In the genomic region with DNA sequence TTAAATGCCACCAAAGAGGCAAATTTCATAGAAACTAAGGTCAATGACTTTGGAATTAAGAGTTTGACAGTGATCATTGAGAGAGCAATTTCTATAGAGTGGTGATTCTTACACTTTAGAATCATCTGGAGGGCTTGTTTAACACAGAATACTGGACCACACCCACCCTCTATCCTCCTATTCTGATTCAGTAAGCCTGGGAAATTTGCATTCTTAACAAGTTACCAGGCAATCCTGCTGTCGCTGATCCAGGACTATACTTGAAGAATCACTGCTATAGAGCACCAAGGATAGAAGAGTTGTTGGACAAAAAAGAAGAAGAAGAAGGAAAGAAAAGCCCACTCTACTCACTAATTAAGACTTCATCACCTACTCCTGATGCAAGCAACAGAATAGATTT, we compare ENCODE assay signal across 26 cellular contexts. TPM values are rescaled to one million over a fixed set of nuclear protein-coding genes. Genes with fewer than 3 reads are reported as not detected.
"Had no signal": no experiment of that assay in that cellular context is flagged by ENCODE, and none has a peak within 500 bp of the region (broad histone marks: within the 10 kb centered on the region; RNA-seq: fewer than 3 reads in every experiment).

No MANE protein-coding gene starts in this region.

- H3K9me3 ChIP-seq: MG63, SJSA1 had no signal

- H3K27ac ChIP-seq: brain microvascular endothelial cell, SJSA1 had no signal

- H3K4me3 ChIP-seq: MG63, SJSA1 had no signal

- ATAC-seq: activated T-cell treated with anti-CD3 and anti-CD28 coated beads, Interleukin-2, amount 50 U/mL, for 4 hours; SK-N-SH treated with all-trans-retinoic acid at 6 μM for 48 hours had no signal

- H3K36me3 ChIP-seq: brain microvascular endothelial cell, MG63, SJSA1 had no signal

- DNase-seq: activated B cell treated with CpG ODN at 0.5 μM for 24 hours; activated CD4-positive, alpha-beta memory T cell treated with anti-CD3 and anti-CD28 coated beads for 36 hours; activated CD4-positive, alpha-beta T cell treated with anti-CD3 and anti-CD28 coated beads for 1 hour; activated CD4-positive, alpha-beta T cell treated with anti-CD3 and anti-CD28 coated beads, Interleukin-2, amount 10 ng/mL, durations not matched to agents 24 days and 14 days; activated CD8-positive, alpha-beta memory T cell treated with anti-CD3 and anti-CD28 coated beads for 24 hours; activated gamma-delta T cell; activated naive CD4-positive, alpha-beta T cell treated with anti-CD3 and anti-CD28 coated beads for 36 hours; activated T-cell treated with anti-CD3 and anti-CD28 coated beads, Interleukin-2, amount 50 U/mL, for 4 hours; amygdala; brain microvascular endothelial cell; MG63; MV-4-11; NCI-H1092 treated with DMSO at 0.1 percent for 48 hours; NCI-H1417 treated with DMSO at 0.1 percent for 48 hours; NCI-H1694; NCI-H2029; NCI-H345; NCI-H510A; NCI-H526 treated with DMSO at 0.1 percent for 48 hours; NCI-H82; Right ventricle myocardium superior; SW 1271 had no signal

- H3K27me3 ChIP-seq: brain microvascular endothelial cell, MG63, SJSA1 had no signal

RNA-seq across cellular contexts. Expression of gene TBX18, which starts 21.3 kb away (rescaled TPM):
- total RNA-seq: activated B cell treated with CpG ODN at 0.5 μM for 24 hours; activated CD4-positive, alpha-beta memory T cell treated with anti-CD3 and anti-CD28 coated beads for 36 hours; activated CD4-positive, alpha-beta T cell treated with anti-CD3 and anti-CD28 coated beads, Interleukin-2, amount 10 ng/mL, durations not matched to agents 24 days and 14 days; activated naive CD4-positive, alpha-beta T cell treated with anti-CD3 and anti-CD28 coated beads for 36 hours; activated T-cell treated with anti-CD3 and anti-CD28 coated beads, Interleukin-2, amount 50 U/mL, for 4 hours; OCI-LY7; T-helper 1 cell treated with Interleukin-12 subunit alpha and Interleukin-12 subunit beta and Interleukin-4 antibody, amounts not matched to agents 30 ng/mL and 1 ng/mL, for 36 hours had no signal
